Comparison of ENCODE assay signal across 8 cellular contexts in genomic region chr19:11693505-11694499, GRCh38. TPM values are rescaled to one million over a fixed set of nuclear protein-coding genes. Genes with fewer than 3 reads are reported as not detected.
DNase-seq lines count a peak whose midpoint lies in the region; ATAC-seq and TF ChIP-seq lines count a peak whose summit lies in the region.

No MANE protein-coding gene starts in this region.

- H4K8ac ChIP-seq in neuronal stem cell (ENCODE audit: low read depth, low read length), result no peak overlapping the region

- DNase-seq in COLO668 (lab: John Stamatoyannopoulos, UW; ENCODE audit: unreplicated experiment) (peak; percentile 26), HK-2 (ENCODE audit: unreplicated experiment) (peak; percentile 28), SK-MEL-5 (ENCODE audit: low read depth, low spot score) (peak; percentile 58), erythroblast (lab: John Stamatoyannopoulos, UW) (peak; percentile 28 to 61), neuronal stem cell (ENCODE audit: low spot score) (no peak), pons (ENCODE audit: low spot score) (no peak)
- DNase-seq in stimulated activated CD4-positive, alpha-beta T cell treated with anti-CD3 and anti-CD28 coated beads, Interleukin-4, amount 100 ng/mL, for 24 hours, result no peak

- H3K36me3 ChIP-seq in neuronal stem cell (replicated peaks in 1 of 2; ENCODE audit: control insufficient read depth in 2 of 2, insufficient read depth in 2 of 2, low read length in 2 of 2), result peaks cover 0 to 5% of the 10 kb centered on the region in 2 donors

- H3K4me1 ChIP-seq in neuronal stem cell (ENCODE audit: control insufficient read depth in 2 of 2, insufficient read depth in 1 of 2, low read depth in 1 of 2, low read length in 2 of 2), result peaks cover 2 to 6% of the 10 kb centered on the region in 2 donors

- H4K91ac ChIP-seq in neuronal stem cell (ENCODE audit: low read depth, low read length, poor library complexity), result no peak overlapping the region

- no peaks in the 10 kb centered on the region for H3K79me1 ChIP-seq in neuronal stem cell (ENCODE audit: low read depth, low read length)

- no peak overlapping the region for H3K27ac ChIP-seq in neuronal stem cell (replicated peaks; ENCODE audit: low read length)

- no CpG with 5 or more reads among the region's 16 CpGs for WGBS in neuronal stem cell (ENCODE audit: extremely low coverage in 2 of 2, insufficient read length in 2 of 2, insufficient replicate concordance in 1 of 2), 2 donors

- H3K4ac ChIP-seq in neuronal stem cell (ENCODE audit: low read length), result no peak overlapping the region

- H2BK12ac ChIP-seq in neuronal stem cell (ENCODE audit: low read length), result no peak overlapping the region

- peak overlapping the region; percentile 87 for H3K18ac ChIP-seq in neuronal stem cell (ENCODE audit: low read length)

- in situ Hi-C loops in SK-MEL-5 (cut with HindIII; ENCODE audit: low pct_unique_long_range_greater_than_20kb, low sequenced_read_pairs), result no loop called here

- no peak overlapping the region for H2BK5ac ChIP-seq in neuronal stem cell (ENCODE audit: low read length)

- H2BK15ac ChIP-seq in neuronal stem cell (ENCODE audit: low read length), result no peak overlapping the region

- H3K9me3 ChIP-seq in neuronal stem cell (replicated peaks in 1 of 2; ENCODE audit: control insufficient read depth in 2 of 2, insufficient read depth in 1 of 2, low read depth in 1 of 2, low read length in 2 of 2), result peaks cover 0 to 31% of the 10 kb centered on the region in 2 donors

- H3K4me3 ChIP-seq in neuronal stem cell (ENCODE audit: low read length in 2 of 2), result peak overlapping the region; percentile 60 to 93

- H3K23ac ChIP-seq in neuronal stem cell (ENCODE audit: low read depth, low read length, poor library complexity), result no peak overlapping the region

- H2AK5ac ChIP-seq in neuronal stem cell (ENCODE audit: low read depth, low read length), result no peak overlapping the region

- no peak for TF ChIP-seq POLR2A in erythroblast (IDR thresholded peaks at IDR 0.05; ENCODE audit: low read length)

- H3K4me2 ChIP-seq in neuronal stem cell (ENCODE audit: insufficient read depth, low read length, poor library complexity, severe bottlenecking), result peak overlapping the region; percentile 91

- no peaks in the 10 kb centered on the region for H3K27me3 ChIP-seq in neuronal stem cell (ENCODE audit: control insufficient read depth in 3 of 3, insufficient read depth in 3 of 3, low read depth in 1 of 3, low read length in 3 of 3)

- no peak overlapping the region for H3K14ac ChIP-seq in neuronal stem cell (ENCODE audit: low read length)

- peak overlapping the region; percentile 85 for H3K9ac ChIP-seq in neuronal stem cell (ENCODE audit: low read depth, low read length, poor library complexity)

- ATAC-seq in HG03354 (IDR thresholded peaks at IDR 0.05; ENCODE audit: poor library complexity, severe bottlenecking, unreplicated experiment), result no peak

- peak overlapping the region; percentile 89 for H2AFZ ChIP-seq in neuronal stem cell (ENCODE audit: low read length)

- H2BK120ac ChIP-seq in neuronal stem cell (ENCODE audit: low read depth, low read length), result no peak overlapping the region

RNA-seq across cellular contexts. Expression of gene ZNF823, which starts 44.9 kb away (rescaled TPM):
- total RNA-seq in SK-MEL-5 (2014; rRNA removed; shearing (Covaris generic)), result 3.1 and 4.4 TPM in 2 replicates
- polyA plus RNA-seq in SK-MEL-5 (2015; cell fraction: cytosol; rRNA removed), result 1.2 and 1.7 TPM in 2 replicates
- polyA plus RNA-seq in SK-MEL-5 (2015; cell fraction: nucleus; rRNA removed), result 1.8 and 14.4 TPM in 2 replicates
- polyA plus RNA-seq in neuronal stem cell (2013, experiment 1 of 2), result 4.7 TPM
- polyA plus RNA-seq in neuronal stem cell (2013, experiment 2 of 2), result 4.2 TPM

Comparison
In these comparisons a context has a peak if more than half of its experiments do, and no peak if none do; other contexts are left out.
1. DNase-seq: peak in COLO668 (single experiment), HK-2 (single experiment), SK-MEL-5 (single experiment) and erythroblast (2 of 2); none in neuronal stem cell (single experiment), stimulated activated CD4-positive, alpha-beta T cell treated with anti-CD3 and anti-CD28 coated beads, Interleukin-4, amount 100 ng/mL, for 24 hours (single experiment) and pons (single experiment).